25 cellular contexts compared by ENCODE assay signal in genomic region chr7:463362-464176, GRCh38. TPM values are rescaled to one million over a fixed set of nuclear protein-coding genes. Genes with fewer than 3 reads are reported as not detected.
DNase-seq lines count a peak whose midpoint lies in the region; ATAC-seq and TF ChIP-seq lines count a peak whose summit lies in the region.
"Had no signal": no experiment of that assay in that cellular context is flagged by ENCODE, and none has a peak within 500 bp of the region (broad histone marks: within the 10 kb centered on the region; RNA-seq: fewer than 3 reads in every experiment).

No MANE protein-coding gene starts in this region.

- H2AFZ ChIP-seq in PC-9: no peak overlapping the region
- H2AFZ ChIP-seq: parathyroid adenoma had no signal

- H3K9me3 ChIP-seq in Peyer's patch (no peaks in the 10 kb centered on the region), PC-9 (ENCODE audit: insufficient read depth, low read depth) (no peaks in the 10 kb centered on the region)
- H3K9me3 ChIP-seq: body of pancreas, gastrocnemius medialis, mucosa of descending colon, right atrium auricular region had no signal

- H3K9me2 ChIP-seq in PC-9 (ENCODE audit: insufficient read depth): no peaks in the 10 kb centered on the region

- intact Hi-C loops in sciatic nerve (cut with DNase I): no loop called here
- intact Hi-C loops in PC-9 (cut with micrococcal nuclease; ENCODE audit: unreplicated experiment): no loop called here

- POLR2A ChIA-PET in PC-9 (lab: Charles Lee; ENCODE audit: unreplicated experiment): no interaction called here

- H3K27ac ChIP-seq in Peyer's patch (no peak overlapping the region), PC-9 (no peak overlapping the region)
- H3K27ac ChIP-seq: body of pancreas, gastrocnemius medialis, parathyroid adenoma, right atrium auricular region had no signal

- H3K27me3 ChIP-seq in Peyer's patch (no peaks in the 10 kb centered on the region), PC-9 (ENCODE audit: insufficient read depth, low read depth) (peaks cover 51% of the 10 kb centered on the region)
- H3K27me3 ChIP-seq: body of pancreas, right atrium auricular region had no signal

- H3K36me3 ChIP-seq in Peyer's patch (no peaks in the 10 kb centered on the region), PC-9 (ENCODE audit: low read depth) (no peaks in the 10 kb centered on the region)
- H3K36me3 ChIP-seq: gastrocnemius medialis, right atrium auricular region had no signal

- no peak overlapping the region for H3K4me3 ChIP-seq in Peyer's patch
- no peak overlapping the region for H3K4me3 ChIP-seq in PC-9
- H3K4me3 ChIP-seq: body of pancreas, gastrocnemius medialis, mucosa of descending colon, right atrium auricular region had no signal

- no peaks in the 10 kb centered on the region for H3F3A ChIP-seq in PC-9 (ENCODE audit: insufficient read depth, low read depth)

- H3K4me2 ChIP-seq in PC-9: no peak overlapping the region

- no peaks in the 10 kb centered on the region for H3K79me2 ChIP-seq in PC-9 (ENCODE audit: low read depth)
- H3K79me2 ChIP-seq: parathyroid adenoma had no signal

- no peaks in the 10 kb centered on the region for H4K20me1 ChIP-seq in PC-9 (ENCODE audit: insufficient read depth)

- TF ChIP-seq POLR2A in Peyer's patch (IDR thresholded peaks at IDR 0.05): no peak

- CTCF ChIA-PET in PC-9 (lab: Charles Lee): no interaction called here

- BruUV-seq in PC-9 (replicated peaks; lab: Mats Ljungman, UMichigan): no TSS peak

- no peak for TF ChIP-seq CTCF in Peyer's patch (IDR thresholded peaks at IDR 0.05)
- TF ChIP-seq CTCF in PC-9 (conservative IDR thresholded peaks at IDR 0.05): no peak

- H3K4me1 ChIP-seq in Peyer's patch (peaks cover 0 to 7% (median 0%) of the 10 kb centered on the region in 4 donors), PC-9 (replicated peaks; ENCODE audit: insufficient read depth) (no peaks in the 10 kb centered on the region)
- H3K4me1 ChIP-seq: parathyroid adenoma had no signal

- ATAC-seq in sciatic nerve: no peak
- no peak for ATAC-seq in GM18867 (IDR thresholded peaks at IDR 0.05; ENCODE audit: unreplicated experiment)
- ATAC-seq in GM21737 (IDR thresholded peaks at IDR 0.05; ENCODE audit: unreplicated experiment): no peak
- ATAC-seq: body of pancreas; gastrocnemius medialis; natural killer cell treated with Interleukin-12 subunit alpha and Interleukin-12 subunit beta and Interleukin-15 and Interleukin-18, amount 100 ng/mL, for 72 hours had no signal

- peak; percentile 1 for DNase-seq in activated CD4-positive, alpha-beta T cell treated with anti-CD3 and anti-CD28 coated beads for 48 hours
- DNase-seq in activated CD4-positive, alpha-beta T cell treated with anti-CD3 and anti-CD28 coated beads, Interleukin-2, amount 50 U/mL, for 4 hours: no peak
- peak in 2 of 3 donors; percentile 32 to 41 for DNase-seq in Peyer's patch
- peak; percentile 42 for DNase-seq in left kidney (ENCODE audit: low read depth, low spot score)
- peak; percentile 53 for DNase-seq in sciatic nerve (ENCODE audit: low spot score)
- DNase-seq in PC-9: no peak
- DNase-seq: activated CD4-positive, alpha-beta T cell treated with anti-CD3 and anti-CD28 coated beads, Interleukin-2, amount 10 ng/mL, durations not matched to agents 7 days and 5 days; activated gamma-delta T cell; AML-193; body of pancreas; CD4-positive, alpha-beta memory T cell; cerebellar nuclear complex; gastrocnemius medialis; Kasumi-1; NCI-H1436; NCI-H345; NCI-H82; stimulated activated CD4-positive, alpha-beta T cell treated with anti-CD3 and anti-CD28 coated beads, Interleukin-15, amount 100 ng/mL, for 24 hours; T-helper 2 cell had no signal

RNA-seq across cellular contexts. Expression of gene PDGFA, which starts 56.1 kb away (rescaled TPM):
- total RNA-seq in Peyer's patch (10 to 100 TPM in 3 of 4 donors, 1 to 10 TPM in 1; 5.8 to 97.8 (median 59.4) TPM), sciatic nerve (36.5 TPM), PC-9 (2021) (23.6 and 32.5 TPM in 2 replicates)

Comparison
In these comparisons a context has a peak if more than half of its experiments do, and no peak if none do; other contexts are left out.
1. DNase-seq: peak in activated CD4-positive, alpha-beta T cell treated with anti-CD3 and anti-CD28 coated beads for 48 hours (single experiment), Peyer's patch (2 of 3), left kidney (single experiment) and sciatic nerve (single experiment); none in activated CD4-positive, alpha-beta T cell treated with anti-CD3 and anti-CD28 coated beads, Interleukin-2, amount 50 U/mL, for 4 hours (0 of 2) and PC-9 (0 of 2).